Comparison of ENCODE assay signal across 1 cellular context in genomic region chr6:236519-236918, GRCh38.
TF ChIP-seq lines count a peak whose summit lies in the region.

No MANE protein-coding gene starts in this region.

TF ChIP-seq in GM23338, 12 proteins besides CTCF, POLR2A, EP300 and RAD21 (continued from another document):
- no peak for TF ChIP-seq POLR2AphosphoS5 (IDR thresholded peaks at IDR 0.05; ENCODE audit: low read depth)
- TF ChIP-seq EZH2 (IDR thresholded peaks at IDR 0.05; ENCODE audit: low read depth, unreplicated experiment), result no peak
- no peak for TF ChIP-seq ZNF114 (CRISPR knock-in tag; IDR thresholded peaks at IDR 0.05)
TF ChIP-seq in GM23338: peak in this region for 0.
